ENCODE assay signal across 13 cellular contexts in genomic region chr3:50885491-50885890, GRCh38.
DNase-seq lines count a peak whose midpoint lies in the region; ATAC-seq and TF ChIP-seq lines count a peak whose summit lies in the region.
"Had no signal": no experiment of that assay in that cellular context is flagged by ENCODE, and none has a peak within 500 bp of the region (broad histone marks: within the 10 kb centered on the region; RNA-seq: fewer than 3 reads in every experiment).

No MANE protein-coding gene starts in this region.

- no peaks in the 10 kb centered on the region for H4K20me1 ChIP-seq in hepatocyte (ENCODE audit: insufficient read depth, poor library complexity, severe bottlenecking)

- H3K36me3 ChIP-seq in GM06990 (ENCODE audit: control insufficient read depth, insufficient read depth, low read length), result no peaks in the 10 kb centered on the region
- no peaks in the 10 kb centered on the region for H3K36me3 ChIP-seq in Panc1 (ENCODE audit: control insufficient read depth, insufficient read depth, low read length)
- no peaks in the 10 kb centered on the region for H3K36me3 ChIP-seq in hepatocyte (replicated peaks; ENCODE audit: insufficient read depth, low read depth)
- H3K36me3 ChIP-seq in sigmoid colon, result no peaks in the 10 kb centered on the region
- H3K36me3 ChIP-seq: SJCRH30, upper lobe of right lung had no signal

- no peak overlapping the region for H3K4me2 ChIP-seq in hepatocyte

- TF ChIP-seq POLR2A in sigmoid colon (IDR thresholded peaks at IDR 0.05), result no peak

- POLR2A ChIA-PET in Panc1 (lab: Charles Lee), result no interaction called here

- in situ Hi-C loops in Panc1 (cut with HindIII; ENCODE audit: low pct_unique_long_range_greater_than_20kb, low sequenced_read_pairs), result no loop called here
- in situ Hi-C loops in GM13977 (cut with MboI; ENCODE audit: low pct_unique_long_range_greater_than_20kb, low sequenced_read_pairs, unreplicated experiment), result no loop called here

- H3K27me3 ChIP-seq in GM06990 (replicated peaks; ENCODE audit: control insufficient read depth, insufficient read depth, low read length) (no peaks in the 10 kb centered on the region), Panc1 (ENCODE audit: control insufficient read depth, insufficient read depth, low read length) (no peaks in the 10 kb centered on the region), hepatocyte (no peaks in the 10 kb centered on the region), sigmoid colon (no peaks in the 10 kb centered on the region)
- H3K27me3 ChIP-seq: SJCRH30, upper lobe of right lung had no signal

- CTCF ChIA-PET in Panc1 (lab: Charles Lee), result no interaction called here

- H3K9me3 ChIP-seq in Panc1 (ENCODE audit: control insufficient read depth, insufficient read depth, low read depth, low read length), result no peaks in the 10 kb centered on the region
- no peaks in the 10 kb centered on the region for H3K9me3 ChIP-seq in hepatocyte (ENCODE audit: low read depth)
- H3K9me3 ChIP-seq in sigmoid colon, result no peaks in the 10 kb centered on the region
- H3K9me3 ChIP-seq: SJCRH30, upper lobe of right lung had no signal

- TF ChIP-seq CTCF in GM06990 (IDR thresholded peaks at IDR 0.05; ENCODE audit: insufficient read depth, low read length, poor library complexity, severe bottlenecking) (peak; percentile 39), Panc1 (IDR thresholded peaks at IDR 0.05) (0 out of 2 replicates have a peak, but pooled peaks have one; percentile 18), hepatocyte (IDR thresholded peaks at IDR 0.05; ENCODE audit: poor library complexity) (peak; percentile 23), GM13977 (IDR thresholded peaks at IDR 0.05; ENCODE audit: extremely low read depth, insufficient read depth, missing control alignments) (no peak), sigmoid colon (IDR thresholded peaks at IDR 0.05) (peak in 1 of 4 experiments; percentile 20)

- intact Hi-C loops in Panc1 (cut with micrococcal nuclease; ENCODE audit: unreplicated experiment), result no loop called here
- intact Hi-C loops in sigmoid colon (cut with DNase I), result loop anchor here (10.0 kb wide), 1 partner anchor 271 kb away; the partner anchor contains the start of genes CISH and MAPKAPK3

- H3K4me3 ChIP-seq in GM06990 (replicated peaks; ENCODE audit: low read depth, low read length) (no peak overlapping the region), Panc1 (ENCODE audit: low read depth in 2 of 2, low read length in 2 of 2) (no peak overlapping the region), hepatocyte (no peak overlapping the region), sigmoid colon (no peak overlapping the region)
- H3K4me3 ChIP-seq: SJCRH30, upper lobe of right lung had no signal

- 67% methylated on average over 5 of the region's 5 CpGs for WGBS in hepatocyte (ENCODE audit: low lambda C conversion rate, missing lambda C conversion rate)
- 56 to 65% methylated on average over 5 of the region's 5 CpGs for WGBS in sigmoid colon, 2 donors

- H3K4me1 ChIP-seq in Panc1 (ENCODE audit: control insufficient read depth, insufficient read depth, low read length) (no peaks in the 10 kb centered on the region), hepatocyte (ENCODE audit: insufficient read depth) (no peaks in the 10 kb centered on the region), sigmoid colon (no peaks in the 10 kb centered on the region)
- H3K4me1 ChIP-seq: SJCRH30, upper lobe of right lung had no signal

- BruUV-seq in Panc1 (replicated peaks; lab: Mats Ljungman, UMichigan), result no TSS peak

- TF ChIP-seq EP300 in sigmoid colon (IDR thresholded peaks at IDR 0.05), result no peak

- H3K9me2 ChIP-seq in hepatocyte (replicated peaks; ENCODE audit: insufficient read depth), result no peaks in the 10 kb centered on the region

- no peak for ATAC-seq in Panc1
- ATAC-seq in HG03439 (IDR thresholded peaks at IDR 0.05; ENCODE audit: unreplicated experiment), result no peak
- ATAC-seq: esophagus mucosa, upper lobe of right lung had no signal

- no peak overlapping the region for H2AFZ ChIP-seq in hepatocyte

- peak; percentile 24 for DNase-seq in A172 (ENCODE audit: low spot score)
- no peak for DNase-seq in GM06990 (ENCODE audit: extremely low read depth, insufficient read length)
- no peak for DNase-seq in Panc1 (ENCODE audit: low read depth, low spot score)
- DNase-seq in hepatocyte (ENCODE audit: low spot score), result no peak
- no peak for DNase-seq in COLO668 (lab: John Stamatoyannopoulos, UW; ENCODE audit: unreplicated experiment)
- no peak for DNase-seq in GM13977 (ENCODE audit: low spot score)
- no peak for DNase-seq in sigmoid colon
- DNase-seq: activated CD4-positive, CD25-positive, alpha-beta regulatory T cell; NCI-H2081; upper lobe of right lung had no signal

- H3K27ac ChIP-seq in Panc1 (ENCODE audit: low read length) (no peak overlapping the region), hepatocyte (no peak overlapping the region), sigmoid colon (no peak overlapping the region)
- H3K27ac ChIP-seq: SJCRH30, upper lobe of right lung had no signal

- H3K79me2 ChIP-seq in hepatocyte, result no peaks in the 10 kb centered on the region
